Comparison of ENCODE assay signal across 9 cellular contexts in the genomic region with DNA sequence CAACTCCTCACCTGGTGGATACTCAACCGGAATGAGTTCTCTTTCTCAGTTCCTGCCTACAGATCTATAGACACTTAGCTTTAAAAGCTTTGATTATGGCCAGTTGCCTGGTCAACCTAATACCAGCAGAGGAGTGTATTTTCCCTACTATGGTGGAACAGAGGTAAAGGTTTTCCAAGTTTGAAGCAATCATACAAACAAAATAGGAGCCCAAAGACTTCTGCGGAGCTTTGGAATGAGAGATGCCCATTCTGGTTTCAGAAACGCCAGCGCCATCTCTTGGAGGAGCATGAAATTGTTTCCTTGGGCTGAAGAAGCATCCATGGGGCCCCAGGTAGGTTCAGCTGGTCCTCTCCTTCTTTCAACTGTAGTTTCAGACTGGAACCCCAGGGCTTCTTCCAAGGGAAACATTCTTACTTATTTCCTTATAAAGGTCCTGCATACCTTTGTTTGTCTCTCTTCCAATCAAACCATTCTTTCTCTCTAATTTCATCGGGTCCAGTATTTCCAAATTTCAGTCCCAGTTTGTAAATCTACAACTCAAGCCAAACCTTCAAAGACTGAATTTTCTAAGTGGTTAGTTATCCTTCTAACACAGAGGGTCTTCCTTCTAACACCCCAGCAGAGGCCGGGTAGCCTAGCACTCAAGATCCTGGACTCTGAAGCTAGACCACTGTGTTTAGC.
A peak's percentile ranks its signal among the peaks of the same experiment; 100 is the strongest.
DNase-seq lines count a peak whose midpoint lies in the region; ATAC-seq and TF ChIP-seq lines count a peak whose summit lies in the region.
"Had no signal": no experiment of that assay in that cellular context is flagged by ENCODE, and none has a peak within 500 bp of the region (broad histone marks: within the 10 kb centered on the region; RNA-seq: fewer than 3 reads in every experiment).

No MANE protein-coding gene starts in this region.

- no peaks in the 10 kb centered on the region for H3K9me3 Mint-ChIP-seq in activated naive CD8-positive, alpha-beta T cell treated with anti-CD3 and anti-CD28 coated beads, Interleukin-2, amount 50 U/mL, for 24 hours

- H3K27me3 Mint-ChIP-seq in activated naive CD8-positive, alpha-beta T cell treated with anti-CD3 and anti-CD28 coated beads, Interleukin-2, amount 50 U/mL, for 24 hours: peaks cover 19% of the 10 kb centered on the region

- H3K4me3 Mint-ChIP-seq in activated naive CD8-positive, alpha-beta T cell treated with anti-CD3 and anti-CD28 coated beads, Interleukin-2, amount 50 U/mL, for 24 hours: no peak overlapping the region

- DNase-seq in COLO668 (lab: John Stamatoyannopoulos, UW; ENCODE audit: unreplicated experiment) (peak; percentile 81), HT1080 (ENCODE audit: low read depth) (peak; percentile 73), NOMO-1 treated with DMSO at 0.1 percent for 48 hours (lab: John Stamatoyannopoulos, UW; ENCODE audit: unreplicated experiment) (peak; percentile 49), right atrium auricular region (ENCODE audit: low spot score) (peak; percentile 76)
- peak; percentile 50 for DNase-seq in activated naive CD8-positive, alpha-beta T cell treated with anti-CD3 and anti-CD28 coated beads, Interleukin-2, amount 50 U/mL, for 24 hours

- H3K36me3 ChIP-seq in right atrium auricular region: no peaks in the 10 kb centered on the region

- peaks cover 0 to 10% of the 10 kb centered on the region in 2 donors for H3K4me1 ChIP-seq in right atrium auricular region

- H3K27ac ChIP-seq in right atrium auricular region: no peak overlapping the region
- H3K27ac ChIP-seq in skin epidermis: peak overlapping the region in 13 of 21 experiments; percentile 27 to 86 (median 63)
- H3K27ac ChIP-seq: PC-9 had no signal

- H3K9me3 ChIP-seq in right atrium auricular region: no peaks in the 10 kb centered on the region

- no peak for ATAC-seq in activated naive CD8-positive, alpha-beta T cell treated with anti-CD3 and anti-CD28 coated beads, Interleukin-2, amount 50 U/mL, for 24 hours
- ATAC-seq in HG03460 (IDR thresholded peaks at IDR 0.05; ENCODE audit: unreplicated experiment) (no peak), GM21576 (IDR thresholded peaks at IDR 0.05; ENCODE audit: unreplicated experiment) (no peak)

- H3K27ac Mint-ChIP-seq in activated naive CD8-positive, alpha-beta T cell treated with anti-CD3 and anti-CD28 coated beads, Interleukin-2, amount 50 U/mL, for 24 hours: no peak overlapping the region

- peaks cover 13% of the 10 kb centered on the region for H3K4me1 Mint-ChIP-seq in activated naive CD8-positive, alpha-beta T cell treated with anti-CD3 and anti-CD28 coated beads, Interleukin-2, amount 50 U/mL, for 24 hours

- peak; percentile 54 to 86 for TF ChIP-seq CTCF in right atrium auricular region (IDR thresholded peaks at IDR 0.05)

- no peaks in the 10 kb centered on the region for H3K27me3 ChIP-seq in right atrium auricular region

- H3K4me3 ChIP-seq in right atrium auricular region: no peak overlapping the region
- H3K4me3 ChIP-seq in skin epidermis: no peak overlapping the region
- H3K4me3 ChIP-seq: PC-9 had no signal

- no peaks in the 10 kb centered on the region for H3K36me3 Mint-ChIP-seq in activated naive CD8-positive, alpha-beta T cell treated with anti-CD3 and anti-CD28 coated beads, Interleukin-2, amount 50 U/mL, for 24 hours (ENCODE audit: low read depth)

Comparison
In these comparisons a context has a peak if more than half of its experiments do, and no peak if none do; other contexts are left out.
1. H3K27ac ChIP-seq: peak in skin epidermis (13 of 21); none in right atrium auricular region (0 of 2).
2. Peak in every context shown above with its lines, with median percentiles within 50 percentile points of each other: DNase-seq.